21 cellular contexts compared by ENCODE assay signal in genomic region chr2:192381082-192381481, GRCh38.
A peak's percentile ranks its signal among the peaks of the same experiment; 100 is the strongest.
DNase-seq lines count a peak whose midpoint lies in the region; ATAC-seq, FAIRE-seq and TF ChIP-seq lines count a peak whose summit lies in the region.
"Had no signal": no experiment of that assay in that cellular context is flagged by ENCODE, and none has a peak within 500 bp of the region (broad histone marks: within the 10 kb centered on the region; RNA-seq: fewer than 3 reads in every experiment).

No MANE protein-coding gene starts in this region.

- 0% methylated on average over 1 of the region's 1 CpG for WGBS in HepG2 (ENCODE audit: low lambda C conversion rate)
- WGBS in right lobe of liver (ENCODE audit: insufficient coverage, low coverage, low lambda C conversion rate, missing lambda C conversion rate), result 21% methylated on average over 1 of the region's 1 CpG
- 42% methylated on average over 1 of the region's 1 CpG; no CpG with 5 or more reads in 1 of the 2 experiments for WGBS in endodermal cell (ENCODE audit: insufficient coverage in 1 of 2, insufficient read length in 1 of 2), 2 experiments

- POLR2A ChIA-PET in HepG2 (lab: Yijun Ruan, JAX), result no interaction called here

- H3K27me3 ChIP-seq in HepG2 (ENCODE audit: control insufficient read depth in 1 of 2, insufficient read depth in 2 of 2, low read length in 2 of 2) (no peaks in the 10 kb centered on the region), right lobe of liver (no peaks in the 10 kb centered on the region), adipocyte (replicated peaks; ENCODE audit: control insufficient read depth, insufficient read depth, low read length) (no peaks in the 10 kb centered on the region), endodermal cell (ENCODE audit: control insufficient read depth, insufficient read depth, low read length, poor library complexity, severe bottlenecking) (no peaks in the 10 kb centered on the region), SJCRH30 (no peaks in the 10 kb centered on the region; the same call in 1 of the 2 replicates)
- H3K27me3 ChIP-seq: BLaER1 had no signal

- H2AFZ ChIP-seq in HepG2 (ENCODE audit: low read length), result no peak overlapping the region
- H2AFZ ChIP-seq: GM23338 had no signal

- H3K27ac Mint-ChIP-seq in endodermal cell, result peak overlapping the region; percentile 52
- H3K27ac Mint-ChIP-seq: B cell; CD4-positive, CD25-positive, alpha-beta regulatory T cell; CD8-positive, alpha-beta T cell; GM23338 had no signal

- no peaks in the 10 kb centered on the region for H3K27me3 Mint-ChIP-seq in endodermal cell (ENCODE audit: insufficient read depth)
- H3K27me3 Mint-ChIP-seq: B cell; CD4-positive, CD25-positive, alpha-beta regulatory T cell had no signal

- H3K9ac ChIP-seq in HepG2 (ENCODE audit: insufficient read depth, low read depth, low read length) (no peak overlapping the region), adipocyte (ENCODE audit: low read length) (no peak overlapping the region), endodermal cell (ENCODE audit: extremely low read depth, low read length, poor library complexity, severe bottlenecking) (no peak overlapping the region)
- H3K9ac ChIP-seq: BLaER1 had no signal

- H3K4me1 Mint-ChIP-seq in endodermal cell, result peaks cover 17% of the 10 kb centered on the region
- H3K4me1 Mint-ChIP-seq: B cell; CD4-positive, CD25-positive, alpha-beta regulatory T cell had no signal

- BruUV-seq in HepG2 (replicated peaks; lab: Mats Ljungman, UMichigan), result no TSS peak

- H3K4me3 ChIP-seq in HepG2 (replicated peaks in 1 of 3; ENCODE audit: insufficient read depth in 1 of 3, low read depth in 2 of 3, low read length in 3 of 3) (no peak overlapping the region), right lobe of liver (no peak overlapping the region), adipocyte (ENCODE audit: low read length) (no peak overlapping the region), endodermal cell (ENCODE audit: low read length) (peak overlapping the region; percentile 30), SJCRH30 (no peak overlapping the region)
- H3K4me3 ChIP-seq: BLaER1, GM12878, GM23338 had no signal

- H4K20me1 ChIP-seq in HepG2 (ENCODE audit: insufficient read depth, low read length), result no peaks in the 10 kb centered on the region
- H4K20me1 ChIP-seq: BLaER1 had no signal

- in situ Hi-C loops in HepG2 (cut with HindIII; ENCODE audit: extremely low pct_ligation_motif_present, low pct_unique_long_range_greater_than_20kb), result no loop called here

- H3K27ac ChIP-seq in HepG2 (ENCODE audit: extremely low read length, insufficient read depth, low read length), result no peak overlapping the region
- no peak overlapping the region for H3K27ac ChIP-seq in right lobe of liver
- no peak overlapping the region for H3K27ac ChIP-seq in endodermal cell (ENCODE audit: low read depth, low read length)
- H3K27ac ChIP-seq in SJCRH30, result no peak overlapping the region
- H3K27ac ChIP-seq: 22Rv1, BLaER1, C4-2B had no signal

- TF ChIP-seq EP300 in HepG2 (IDR thresholded peaks at IDR 0.05; ENCODE audit: low read depth in 2 of 2, low read length in 2 of 2) (no peak), HepG2 (CRISPR knock-in tag; IDR thresholded peaks at IDR 0.05; ENCODE audit: borderline replicate concordance) (no peak)

- DNase-seq in HepG2 (ENCODE audit: low spot score), result no peak
- no peak for DNase-seq in right lobe of liver
- peak; percentile 14 for DNase-seq in adipocyte (ENCODE audit: low read depth)
- no peak for DNase-seq in endodermal cell
- DNase-seq in left ventricle myocardium superior, result no peak
- no peak for DNase-seq in SJCRH30
- DNase-seq: Caco-2; CD4-positive, CD25-positive, alpha-beta regulatory T cell; CD8-positive, alpha-beta T cell; DMS153; DND-41; GDM1; HCEC 1CT had no signal

- no peaks in the 10 kb centered on the region for H3K36me3 Mint-ChIP-seq in endodermal cell (ENCODE audit: low read depth)
- H3K36me3 Mint-ChIP-seq: CD4-positive, CD25-positive, alpha-beta regulatory T cell; CD8-positive, alpha-beta T cell had no signal

- H3K4me2 ChIP-seq in HepG2 (ENCODE audit: low read depth, low read length), result no peak overlapping the region
- H3K4me2 ChIP-seq: BLaER1, GM23338 had no signal

- FAIRE-seq in HepG2 (lab: Jason Lieb, UNC), result no peak
- FAIRE-seq: GM12878, H54 had no signal

- H3K4me1 ChIP-seq in HepG2 (ENCODE audit: insufficient read depth, low read length) (no peaks in the 10 kb centered on the region), right lobe of liver (no peaks in the 10 kb centered on the region), adipocyte (ENCODE audit: control insufficient read depth, insufficient read depth, low read length) (no peaks in the 10 kb centered on the region), endodermal cell (ENCODE audit: control insufficient read depth, insufficient read depth, low read length) (peaks cover 7% of the 10 kb centered on the region), SJCRH30 (no peaks in the 10 kb centered on the region)
- H3K4me1 ChIP-seq: BLaER1, Caco-2 had no signal

- H3K9me3 ChIP-seq in HepG2 (ENCODE audit: low read length) (no peaks in the 10 kb centered on the region), right lobe of liver (no peaks in the 10 kb centered on the region), adipocyte (ENCODE audit: control insufficient read depth, low read length) (no peaks in the 10 kb centered on the region), endodermal cell (ENCODE audit: control insufficient read depth, low read length) (peaks cover 4% of the 10 kb centered on the region), SJCRH30 (replicated peaks) (no peaks in the 10 kb centered on the region)
- H3K9me3 ChIP-seq: BLaER1 had no signal

- ATAC-seq in HepG2, result no peak
- no peak for ATAC-seq in right lobe of liver
- no peak for ATAC-seq in HG03565 (IDR thresholded peaks at IDR 0.05; ENCODE audit: unreplicated experiment)
- no peak for ATAC-seq in left ventricle myocardium superior
- ATAC-seq: CD8-positive, alpha-beta T cell; GM12878; GM23338 had no signal

- H3K36me3 ChIP-seq in HepG2 (replicated peaks in 1 of 2; ENCODE audit: control insufficient read depth in 1 of 2, insufficient read depth in 2 of 2, low read length in 2 of 2) (no peaks in the 10 kb centered on the region), right lobe of liver (no peaks in the 10 kb centered on the region), adipocyte (ENCODE audit: control insufficient read depth, insufficient read depth, low read length, severe bottlenecking) (no peaks in the 10 kb centered on the region), endodermal cell (ENCODE audit: control insufficient read depth, insufficient read depth, low read length) (no peaks in the 10 kb centered on the region), SJCRH30 (no peaks in the 10 kb centered on the region)
- H3K36me3 ChIP-seq: BLaER1 had no signal

- no peak for TF ChIP-seq POLR2A in HepG2 (IDR thresholded peaks at IDR 0.05; ENCODE audit: insufficient read depth in 1 of 2, low read depth in 2 of 2, low read length in 2 of 2)
- TF ChIP-seq POLR2A in right lobe of liver (IDR thresholded peaks at IDR 0.05), result no peak

- intact Hi-C loops in HepG2 (cut with micrococcal nuclease; ENCODE audit: unreplicated experiment) (no loop called here), right lobe of liver (cut with DNase I) (no loop called here), left ventricle myocardium superior (cut with micrococcal nuclease) (no loop called here)

- H3K9me3 Mint-ChIP-seq in endodermal cell, result peaks cover 21% of the 10 kb centered on the region

- TF ChIP-seq RAD21 in HepG2 (CRISPR knock-in tag; IDR thresholded peaks at IDR 0.05), result no peak

- no peak overlapping the region for H3K4me3 Mint-ChIP-seq in endodermal cell
- H3K4me3 Mint-ChIP-seq: B cell; CD4-positive, CD25-positive, alpha-beta regulatory T cell; CD8-positive, alpha-beta T cell; GM23338 had no signal

- TF ChIP-seq CTCF in HepG2 (CRISPR knock-in tag; IDR thresholded peaks at IDR 0.05), result no peak
- TF ChIP-seq CTCF in right lobe of liver (IDR thresholded peaks at IDR 0.05), result no peak
- TF ChIP-seq CTCF in endodermal cell (conservative IDR thresholded peaks at IDR 0.05), result no peak

- CTCF ChIA-PET in HepG2 (lab: Yijun Ruan, JAX; ENCODE audit: low intra/inter-chr PET ratio, low total read pairs), result no interaction called here

- no peaks in the 10 kb centered on the region for H3K79me2 ChIP-seq in HepG2 (ENCODE audit: insufficient read depth, low read length)

TF ChIP-seq in HepG2, 621 proteins besides CTCF, POLR2A, EP300 and RAD21:
- TF ChIP-seq CEBPB (IDR thresholded peaks at IDR 0.05; ENCODE audit: borderline replicate concordance, low read depth, low read length), result peak; percentile 75; the same call in 1 of the 2 replicates
- TF ChIP-seq, protein P1, sequence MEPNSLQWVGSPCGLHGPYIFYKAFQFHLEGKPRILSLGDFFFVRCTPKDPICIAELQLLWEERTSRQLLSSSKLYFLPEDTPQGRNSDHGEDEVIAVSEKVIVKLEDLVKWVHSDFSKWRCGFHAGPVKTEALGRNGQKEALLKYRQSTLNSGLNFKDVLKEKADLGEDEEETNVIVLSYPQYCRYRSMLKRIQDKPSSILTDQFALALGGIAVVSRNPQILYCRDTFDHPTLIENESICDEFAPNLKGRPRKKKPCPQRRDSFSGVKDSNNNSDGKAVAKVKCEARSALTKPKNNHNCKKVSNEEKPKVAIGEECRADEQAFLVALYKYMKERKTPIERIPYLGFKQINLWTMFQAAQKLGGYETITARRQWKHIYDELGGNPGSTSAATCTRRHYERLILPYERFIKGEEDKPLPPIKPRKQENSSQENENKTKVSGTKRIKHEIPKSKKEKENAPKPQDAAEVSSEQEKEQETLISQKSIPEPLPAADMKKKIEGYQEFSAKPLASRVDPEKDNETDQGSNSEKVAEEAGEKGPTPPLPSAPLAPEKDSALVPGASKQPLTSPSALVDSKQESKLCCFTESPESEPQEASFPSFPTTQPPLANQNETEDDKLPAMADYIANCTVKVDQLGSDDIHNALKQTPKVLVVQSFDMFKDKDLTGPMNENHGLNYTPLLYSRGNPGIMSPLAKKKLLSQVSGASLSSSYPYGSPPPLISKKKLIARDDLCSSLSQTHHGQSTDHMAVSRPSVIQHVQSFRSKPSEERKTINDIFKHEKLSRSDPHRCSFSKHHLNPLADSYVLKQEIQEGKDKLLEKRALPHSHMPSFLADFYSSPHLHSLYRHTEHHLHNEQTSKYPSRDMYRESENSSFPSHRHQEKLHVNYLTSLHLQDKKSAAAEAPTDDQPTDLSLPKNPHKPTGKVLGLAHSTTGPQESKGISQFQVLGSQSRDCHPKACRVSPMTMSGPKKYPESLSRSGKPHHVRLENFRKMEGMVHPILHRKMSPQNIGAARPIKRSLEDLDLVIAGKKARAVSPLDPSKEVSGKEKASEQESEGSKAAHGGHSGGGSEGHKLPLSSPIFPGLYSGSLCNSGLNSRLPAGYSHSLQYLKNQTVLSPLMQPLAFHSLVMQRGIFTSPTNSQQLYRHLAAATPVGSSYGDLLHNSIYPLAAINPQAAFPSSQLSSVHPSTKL (CRISPR knock-in tag; IDR thresholded peaks at IDR 0.05), result no peak
TF ChIP-seq in HepG2: peak in this region for 1.
